Comparison of ENCODE assay signal across 8 cellular contexts in genomic region chrX:71254092-71254941, GRCh38.
DNase-seq lines count a peak whose midpoint lies in the region; TF ChIP-seq lines count a peak whose summit lies in the region.

Gene ZMYM3 (minus strand): TSS chrX:71254140. CDS start chrX:71253255, 885 bp downstream.

- H3K9me3 Mint-ChIP-seq in nephron: peaks cover 7% of the 10 kb centered on the region

- H3K4me1 Mint-ChIP-seq in nephron: peaks cover 7% of the 10 kb centered on the region

- no peaks in the 10 kb centered on the region for H3F3A ChIP-seq in MM.1S (ENCODE audit: insufficient read depth, low read length)

- H3K36me3 ChIP-seq in ES-I3 (ENCODE audit: insufficient read depth, low read length): peaks cover 15% of the 10 kb centered on the region
- H3K36me3 ChIP-seq in HAP-1 (replicated peaks): peaks cover 22% of the 10 kb centered on the region
- no peaks in the 10 kb centered on the region for H3K36me3 ChIP-seq in MM.1S (replicated peaks; ENCODE audit: insufficient read depth, low read length)

- H3K9me2 ChIP-seq in MM.1S (replicated peaks; ENCODE audit: insufficient read depth, low read length): no peaks in the 10 kb centered on the region

- H3K79me2 ChIP-seq in MM.1S (ENCODE audit: low read length): peaks cover 7% of the 10 kb centered on the region; the same call in 1 of the 2 replicates

- peaks cover 4% of the 10 kb centered on the region for H3K27me3 Mint-ChIP-seq in nephron (ENCODE audit: low read depth)

- DNase-seq in HAP-1 (ENCODE audit: low spot score in 2 of 2) (peak; percentile 91 to 96), MM.1S (peak; percentile 83), SHP77 treated with DMSO at 0.1 percent for 48 hours (lab: John Stamatoyannopoulos, UW) (peak; percentile 30), fibroblast of pulmonary artery (ENCODE audit: low read depth) (peak; percentile 82)
- DNase-seq in activated effector memory CD4-positive, alpha-beta T cell treated with Interleukin-2 at 50 U/mL for 16 hours: peak; percentile 72
- peak; percentile 75 for DNase-seq in stimulated activated naive CD4-positive, alpha-beta T cell treated with Interleukin-2 at 50 U/mL for 16 hours (lab: John Stamatoyannopoulos, UW)

- H3K4me2 ChIP-seq in MM.1S (ENCODE audit: low read depth, low read length): peak within 1 kb of the TSS; percentile 88

- peaks cover 14% of the 10 kb centered on the region for H3K36me3 Mint-ChIP-seq in nephron (ENCODE audit: low read depth)

- H2AFZ ChIP-seq in MM.1S (ENCODE audit: low read length): peak within 1 kb of the TSS; percentile 81

- peak within 1 kb of the TSS; percentile 95 to 100 (median 98) for H3K27ac Mint-ChIP-seq in nephron

- H3K9me3 ChIP-seq in ES-I3 (ENCODE audit: control insufficient read depth, insufficient read depth, low read length) (no peaks in the 10 kb centered on the region), HAP-1 (no peaks in the 10 kb centered on the region), MM.1S (replicated peaks; ENCODE audit: insufficient read depth, low read length) (no peaks in the 10 kb centered on the region)

- H3K4me1 ChIP-seq in ES-I3 (ENCODE audit: insufficient read depth, low read length) (peaks cover 11% of the 10 kb centered on the region; the same call in 1 of the 2 replicates), HAP-1 (peaks cover 18% of the 10 kb centered on the region), MM.1S (ENCODE audit: low read length) (no peaks in the 10 kb centered on the region)

- peak within 1 kb of the TSS; percentile 96 for H3K9ac ChIP-seq in ES-I3 (ENCODE audit: low read depth, low read length)
- H3K9ac ChIP-seq in MM.1S (ENCODE audit: low read length): peak within 1 kb of the TSS; percentile 84

- H3K27me3 ChIP-seq in HAP-1 (ENCODE audit: low read depth) (no peaks in the 10 kb centered on the region), MM.1S (replicated peaks; ENCODE audit: insufficient read depth, low read length) (no peaks in the 10 kb centered on the region)

- in situ Hi-C loops in HAP-1 (cut with MboI; ENCODE audit: low sequenced_read_pairs): no loop called here

- peak within 1 kb of the TSS; percentile 31; the same call in 1 of the 2 replicates for H3K27ac ChIP-seq in MM.1S (ENCODE audit: low read length)

- H4K20me1 ChIP-seq in MM.1S (ENCODE audit: insufficient read depth, low read length): no peaks in the 10 kb centered on the region

- peak within 1 kb of the TSS; percentile 99 for H3K4me3 ChIP-seq in HAP-1
- H3K4me3 ChIP-seq in MM.1S (ENCODE audit: low read length): peak within 1 kb of the TSS; percentile 92
- peak within 1 kb of the TSS; percentile 83 for H3K4me3 ChIP-seq in fibroblast of pulmonary artery (replicated peaks; ENCODE audit: low read depth, low read length)

- peak within 1 kb of the TSS; percentile 86 to 98 (median 96) for H3K4me3 Mint-ChIP-seq in nephron

- no peak for TF ChIP-seq CTCF in MM.1S (IDR thresholded peaks at IDR 0.05; ENCODE audit: low read length)
- TF ChIP-seq CTCF in fibroblast of pulmonary artery (IDR thresholded peaks at IDR 0.05; ENCODE audit: low read length, missing control alignments): no peak
- no peak for TF ChIP-seq CTCF in nephron (IDR thresholded peaks at IDR 0.05; ENCODE audit: unreplicated experiment in 3 of 3)

Comparison
In these comparisons a context has a peak if more than half of its experiments do, and no peak if none do; other contexts are left out.
1. Peak in every context shown above with its lines: DNase-seq, H3K4me3 ChIP-seq and H3K27ac ChIP-seq.
2. DNase-seq: peak in every context shown above with its lines; median percentile 94 in HAP-1; 83 in MM.1S; 82 in fibroblast of pulmonary artery; 75 in stimulated activated naive CD4-positive, alpha-beta T cell treated with Interleukin-2 at 50 U/mL for 16 hours; 72 in activated effector memory CD4-positive, alpha-beta T cell treated with Interleukin-2 at 50 U/mL for 16 hours; 30 in SHP77 treated with DMSO at 0.1 percent for 48 hours.